ENCODE assay signal across 2 cellular contexts in the genomic region with DNA sequence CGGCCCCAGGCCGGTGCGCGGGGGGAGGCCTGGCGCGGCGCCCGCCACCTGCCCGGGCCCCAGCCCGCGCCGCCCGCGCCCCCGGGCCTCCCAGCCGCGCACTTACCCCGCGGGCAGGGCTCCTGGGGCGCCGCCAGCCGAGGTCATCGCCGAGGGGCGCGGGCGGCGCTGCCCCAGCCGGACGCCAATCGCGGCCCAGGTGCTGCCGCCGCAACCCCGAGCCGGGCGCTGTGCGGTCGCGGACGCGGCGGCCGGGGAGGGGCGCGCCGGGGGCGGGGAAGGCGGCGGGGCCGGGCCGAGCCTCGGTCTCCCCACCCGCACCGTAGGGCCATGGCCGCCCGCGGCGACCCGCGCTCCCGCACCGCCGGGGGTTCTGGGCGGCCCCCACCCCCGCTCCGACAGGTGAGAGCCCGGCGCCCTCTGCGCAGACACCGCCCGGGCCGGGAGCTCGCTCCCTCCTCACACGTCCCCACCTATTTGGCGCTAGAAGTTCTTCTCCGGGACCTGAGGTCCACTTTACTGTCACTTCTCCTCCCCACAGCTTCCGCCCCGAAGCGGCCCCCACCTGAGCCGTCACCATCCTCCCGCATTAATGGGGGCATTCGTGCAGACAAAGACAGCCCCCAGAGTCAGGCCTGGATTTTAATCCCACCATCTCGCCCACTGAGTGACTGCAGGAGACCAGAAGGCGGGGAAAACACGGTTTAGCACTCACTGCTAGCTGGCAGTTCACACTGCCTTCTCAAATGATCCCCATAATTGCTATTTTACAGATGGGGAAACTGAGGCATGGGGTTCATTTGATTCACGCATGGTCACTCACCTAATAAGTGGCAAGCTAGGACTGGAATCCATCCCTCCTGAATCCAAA.
TF ChIP-seq lines count a peak whose summit lies in the region.

TSS of gene TTC39A (minus strand) at position 232 of the 871 bp plus-strand sequence. CDS start at position 147, 85 bp downstream.

TF ChIP-seq in SK-N-SH, 30 proteins besides CTCF, POLR2A, EP300 and RAD21 (continued from another document):
- TF ChIP-seq RFX5 (IDR thresholded peaks at IDR 0.05; ENCODE audit: low read length) (no peak), EZH2phosphoT487 (IDR thresholded peaks at IDR 0.05; ENCODE audit: borderline replicate concordance, low read depth) (no peak), NFIC (IDR thresholded peaks at IDR 0.05; ENCODE audit: borderline replicate concordance) (no peak)

TF ChIP-seq in SK-N-SH treated with all-trans-retinoic acid at 6 μM for 48 hours, 23 proteins besides CTCF, POLR2A, EP300 and RAD21 (continued from another document):
- TF ChIP-seq, protein P1, sequence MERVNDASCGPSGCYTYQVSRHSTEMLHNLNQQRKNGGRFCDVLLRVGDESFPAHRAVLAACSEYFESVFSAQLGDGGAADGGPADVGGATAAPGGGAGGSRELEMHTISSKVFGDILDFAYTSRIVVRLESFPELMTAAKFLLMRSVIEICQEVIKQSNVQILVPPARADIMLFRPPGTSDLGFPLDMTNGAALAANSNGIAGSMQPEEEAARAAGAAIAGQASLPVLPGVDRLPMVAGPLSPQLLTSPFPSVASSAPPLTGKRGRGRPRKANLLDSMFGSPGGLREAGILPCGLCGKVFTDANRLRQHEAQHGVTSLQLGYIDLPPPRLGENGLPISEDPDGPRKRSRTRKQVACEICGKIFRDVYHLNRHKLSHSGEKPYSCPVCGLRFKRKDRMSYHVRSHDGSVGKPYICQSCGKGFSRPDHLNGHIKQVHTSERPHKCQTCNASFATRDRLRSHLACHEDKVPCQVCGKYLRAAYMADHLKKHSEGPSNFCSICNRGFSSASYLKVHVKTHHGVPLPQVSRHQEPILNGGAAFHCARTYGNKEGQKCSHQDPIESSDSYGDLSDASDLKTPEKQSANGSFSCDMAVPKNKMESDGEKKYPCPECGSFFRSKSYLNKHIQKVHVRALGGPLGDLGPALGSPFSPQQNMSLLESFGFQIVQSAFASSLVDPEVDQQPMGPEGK (CRISPR knock-in tag; IDR thresholded peaks at IDR 0.05; ENCODE audit: borderline replicate concordance): no peak
- no peak for TF ChIP-seq TOX (CRISPR knock-in tag; IDR thresholded peaks at IDR 0.05; ENCODE audit: borderline replicate concordance)
- TF ChIP-seq ZNF8 (CRISPR knock-in tag; IDR thresholded peaks at IDR 0.05): no peak
- no peak for TF ChIP-seq GLIS3 (CRISPR knock-in tag; IDR thresholded peaks at IDR 0.05)
- TF ChIP-seq ZFP30 (CRISPR knock-in tag; IDR thresholded peaks at IDR 0.05): no peak
- no peak for TF ChIP-seq BACH2 (CRISPR knock-in tag; IDR thresholded peaks at IDR 0.05; ENCODE audit: borderline replicate concordance)
- no peak for TF ChIP-seq ARNTL (CRISPR knock-in tag; IDR thresholded peaks at IDR 0.05; ENCODE audit: borderline replicate concordance, low read depth)
- TF ChIP-seq, protein P2, sequence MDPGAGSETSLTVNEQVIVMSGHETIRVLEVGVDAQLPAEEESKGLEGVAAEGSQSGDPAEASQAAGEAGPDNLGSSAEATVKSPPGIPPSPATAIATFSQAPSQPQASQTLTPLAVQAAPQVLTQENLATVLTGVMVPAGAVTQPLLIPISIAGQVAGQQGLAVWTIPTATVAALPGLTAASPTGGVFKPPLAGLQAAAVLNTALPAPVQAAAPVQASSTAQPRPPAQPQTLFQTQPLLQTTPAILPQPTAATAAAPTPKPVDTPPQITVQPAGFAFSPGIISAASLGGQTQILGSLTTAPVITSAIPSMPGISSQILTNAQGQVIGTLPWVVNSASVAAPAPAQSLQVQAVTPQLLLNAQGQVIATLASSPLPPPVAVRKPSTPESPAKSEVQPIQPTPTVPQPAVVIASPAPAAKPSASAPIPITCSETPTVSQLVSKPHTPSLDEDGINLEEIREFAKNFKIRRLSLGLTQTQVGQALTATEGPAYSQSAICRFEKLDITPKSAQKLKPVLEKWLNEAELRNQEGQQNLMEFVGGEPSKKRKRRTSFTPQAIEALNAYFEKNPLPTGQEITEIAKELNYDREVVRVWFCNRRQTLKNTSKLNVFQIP (CRISPR knock-in tag; IDR thresholded peaks at IDR 0.05; ENCODE audit: borderline replicate concordance, low read depth): no peak
- no peak for TF ChIP-seq ESRRG (CRISPR knock-in tag; IDR thresholded peaks at IDR 0.05)
